8 cellular contexts compared by ENCODE assay signal in the genomic region with DNA sequence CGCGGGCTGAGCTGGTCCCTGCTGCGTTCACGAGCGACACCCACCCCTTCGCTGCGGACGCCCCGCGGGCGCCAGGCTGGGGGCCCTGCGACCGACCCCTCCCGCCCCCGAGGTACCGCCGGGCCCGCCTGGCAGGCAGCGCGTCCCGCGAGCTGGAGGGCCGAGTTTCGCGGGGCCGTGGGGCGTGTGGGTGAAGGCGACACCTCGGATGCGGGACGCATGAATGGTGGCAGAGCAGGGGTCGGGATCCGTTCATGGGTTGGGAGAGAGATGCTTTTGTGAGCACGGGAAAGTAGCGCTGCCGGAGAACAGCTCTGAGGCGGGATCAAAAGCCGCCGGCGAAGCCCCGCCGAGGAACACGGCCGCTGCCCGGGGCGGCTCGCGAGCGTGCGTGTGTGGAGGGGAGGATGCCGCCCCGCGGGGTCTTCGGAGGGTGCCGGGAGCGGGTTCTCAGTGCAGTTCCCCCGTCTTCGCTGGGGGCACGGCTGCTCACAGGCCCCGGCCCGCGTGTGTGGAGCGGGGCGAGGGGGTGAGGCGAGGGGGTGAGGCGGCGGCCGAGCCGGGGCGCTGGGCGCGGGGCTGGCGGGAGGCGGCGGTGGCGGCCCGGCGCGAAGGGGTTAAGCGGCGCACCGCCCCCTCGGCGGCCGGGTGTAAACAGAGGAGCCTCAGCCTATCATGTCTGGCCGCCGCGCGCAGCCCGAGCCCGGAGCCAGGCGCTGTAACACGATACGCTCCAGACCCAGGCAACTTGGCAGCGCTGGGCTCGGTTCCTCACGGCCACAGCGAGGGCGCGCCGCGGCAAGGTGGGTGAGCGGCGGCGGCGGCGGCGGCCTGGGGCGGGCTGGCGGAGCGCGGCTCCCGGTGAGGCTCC.
A peak's percentile ranks its signal among the peaks of the same experiment; 100 is the strongest.
DNase-seq lines count a peak whose midpoint lies in the region; ATAC-seq and TF ChIP-seq lines count a peak whose summit lies in the region.

No MANE protein-coding gene starts in this region.

- no peaks in the 10 kb centered on the region for H3K36me3 ChIP-seq in CD4-positive, alpha-beta memory T cell (ENCODE audit: insufficient read depth, low read length)
- no peaks in the 10 kb centered on the region for H3K36me3 ChIP-seq in PC-3 (ENCODE audit: low read depth, low read length)
- no peaks in the 10 kb centered on the region for H3K36me3 ChIP-seq in transverse colon

- H3K9ac ChIP-seq in PC-3 (ENCODE audit: low read length) = no peak overlapping the region

- peaks cover 0 to 4% (median 0%) of the 10 kb centered on the region in 8 donors for H3K9me3 Mint-ChIP-seq in CD4-positive, alpha-beta memory T cell
- no peaks in the 10 kb centered on the region for H3K9me3 Mint-ChIP-seq in activated naive CD8-positive, alpha-beta T cell treated with anti-CD3 and anti-CD28 coated beads, Interleukin-2, amount 50 U/mL, for 24 hours

- H3K4me3 Mint-ChIP-seq in CD4-positive, alpha-beta memory T cell = peak overlapping the region in 7 of 8 donors; percentile 47 to 80 (median 64)
- H3K4me3 Mint-ChIP-seq in activated naive CD8-positive, alpha-beta T cell treated with anti-CD3 and anti-CD28 coated beads, Interleukin-2, amount 50 U/mL, for 24 hours = peak overlapping the region; percentile 45

- no peak overlapping the region for H3K27ac ChIP-seq in CD4-positive, alpha-beta memory T cell (ENCODE audit: low read depth, low read length)
- H3K27ac ChIP-seq in PC-3 (ENCODE audit: low read length) (no peak overlapping the region), transverse colon (peak overlapping the region; percentile 36 to 79 (median 66))

- TF ChIP-seq POLR2A in transverse colon (IDR thresholded peaks at IDR 0.05) = no peak

- TF ChIP-seq EP300 in transverse colon (IDR thresholded peaks at IDR 0.05; ENCODE audit: low read depth) = no peak

- CTCF ChIA-PET in CD4-positive, alpha-beta memory T cell (lab: Charles Lee; ENCODE audit: partially characterized antibody) = no interaction called here
- CTCF ChIA-PET in PC-3 (lab: Charles Lee) = no interaction called here

- in situ Hi-C loops in transverse colon (cut with MboI; ENCODE audit: low pct_ligation_motif_present in 1 of 4, low pct_unique_long_range_greater_than_20kb in 1 of 4, low sequenced_read_pairs in 3 of 4) = no loop called here

- peaks cover 11 to 26% (median 20%) of the 10 kb centered on the region in 4 donors for H3K4me1 Mint-ChIP-seq in CD4-positive, alpha-beta memory T cell
- peaks cover 15% of the 10 kb centered on the region for H3K4me1 Mint-ChIP-seq in activated naive CD8-positive, alpha-beta T cell treated with anti-CD3 and anti-CD28 coated beads, Interleukin-2, amount 50 U/mL, for 24 hours

- no peak overlapping the region for H3K27ac Mint-ChIP-seq in CD4-positive, alpha-beta memory T cell
- H3K27ac Mint-ChIP-seq in activated naive CD8-positive, alpha-beta T cell treated with anti-CD3 and anti-CD28 coated beads, Interleukin-2, amount 50 U/mL, for 24 hours = no peak overlapping the region

- intact Hi-C loops in CD4-positive, alpha-beta memory T cell (cut with micrococcal nuclease) = no loop called here
- intact Hi-C loops in PC-3 (cut with micrococcal nuclease) = no loop called here
- intact Hi-C loops in Right ventricle myocardium inferior (cut with DNase I) = no loop called here
- intact Hi-C loops in transverse colon (cut with DNase I; ENCODE audit: low total_unique reads) = no loop called here

- H3K9me3 ChIP-seq in CD4-positive, alpha-beta memory T cell (ENCODE audit: control insufficient read depth in 1 of 2, low read length in 2 of 2) = no peaks in the 10 kb centered on the region
- H3K9me3 ChIP-seq in PC-3 (ENCODE audit: low read length) (no peaks in the 10 kb centered on the region), transverse colon (no peaks in the 10 kb centered on the region)

- H3F3A ChIP-seq in PC-3 (ENCODE audit: low read length, unreplicated experiment) = no peaks in the 10 kb centered on the region

- H3K27me3 Mint-ChIP-seq in CD4-positive, alpha-beta memory T cell = peaks cover 39 to 42% of the 10 kb centered on the region in 2 donors
- peaks cover 64% of the 10 kb centered on the region for H3K27me3 Mint-ChIP-seq in activated naive CD8-positive, alpha-beta T cell treated with anti-CD3 and anti-CD28 coated beads, Interleukin-2, amount 50 U/mL, for 24 hours

- peak; percentile 70 for ATAC-seq in HG03571 (IDR thresholded peaks at IDR 0.05; ENCODE audit: unreplicated experiment)
- ATAC-seq in PC-3 = peak; percentile 97
- peak; percentile 93 for ATAC-seq in activated naive CD8-positive, alpha-beta T cell treated with anti-CD3 and anti-CD28 coated beads, Interleukin-2, amount 50 U/mL, for 24 hours
- ATAC-seq in Right ventricle myocardium inferior = peak; percentile 100

- no peaks in the 10 kb centered on the region for H3K9me2 ChIP-seq in PC-3 (replicated peaks; ENCODE audit: low read length)

- TF ChIP-seq CTCF in GM20000 (IDR thresholded peaks at IDR 0.05; ENCODE audit: extremely low read depth, missing control alignments) (no peak), PC-3 (conservative IDR thresholded peaks at IDR 0.05; ENCODE audit: low read depth, low read length) (no peak), transverse colon (IDR thresholded peaks at IDR 0.05) (no peak)

- POLR2A ChIA-PET in CD4-positive, alpha-beta memory T cell (lab: Charles Lee; ENCODE audit: partially characterized antibody) = no interaction called here
- POLR2A ChIA-PET in PC-3 (lab: Charles Lee; ENCODE audit: unreplicated experiment) = interaction anchor here (0.6 kb wide), 1 partner anchor 29 kb away, joined by 5 read pairs; no protein-coding TSS in a partner anchor

- DNase-seq in CD4-positive, alpha-beta memory T cell = peak in 4 of 5 donors; percentile 4 to 14 (median 8)
- DNase-seq in GM20000 (ENCODE audit: low spot score) = peak; percentile 73
- peak; percentile 82 for DNase-seq in PC-3
- peak; percentile 31 for DNase-seq in activated naive CD8-positive, alpha-beta T cell treated with anti-CD3 and anti-CD28 coated beads, Interleukin-2, amount 50 U/mL, for 24 hours
- peak; percentile 95 for DNase-seq in Right ventricle myocardium inferior (ENCODE audit: missing footprints)
- peak in 55 of 56 donors; percentile 8 to 88 (median 68) for DNase-seq in nucleus accumbens (lab: John Stamatoyannopoulos, UW)
- DNase-seq in transverse colon = peak; percentile 77

- no TSS peak for BruUV-seq in PC-3 (replicated peaks; lab: Mats Ljungman, UMichigan)

- H3K27me3 ChIP-seq in CD4-positive, alpha-beta memory T cell (ENCODE audit: insufficient read depth, low read length) = peaks cover 17% of the 10 kb centered on the region
- peaks cover 34% of the 10 kb centered on the region for H3K27me3 ChIP-seq in PC-3 (ENCODE audit: low read length)
- peaks cover 72% of the 10 kb centered on the region for H3K27me3 ChIP-seq in transverse colon

- H3K4me1 ChIP-seq in CD4-positive, alpha-beta memory T cell (ENCODE audit: insufficient read depth, low read length) = peaks cover 16% of the 10 kb centered on the region
- H3K4me1 ChIP-seq in PC-3 (ENCODE audit: insufficient read depth, low read length) (0 out of 2 replicates have a peak, but pooled peaks cover 5% of the 10 kb centered on the region), transverse colon (peaks cover 0 to 15% (median 6%) of the 10 kb centered on the region in 4 donors)

- peak overlapping the region; percentile 81 for H3K4me2 ChIP-seq in PC-3 (ENCODE audit: low read length)

- H4K20me1 ChIP-seq in PC-3 (ENCODE audit: low read length) = no peaks in the 10 kb centered on the region

- no peaks in the 10 kb centered on the region for H3K79me2 ChIP-seq in PC-3 (ENCODE audit: low read length)

- no peak overlapping the region for H3K4me3 ChIP-seq in CD4-positive, alpha-beta memory T cell (ENCODE audit: low read length in 2 of 2)
- peak overlapping the region; percentile 70 for H3K4me3 ChIP-seq in PC-3 (ENCODE audit: low read length)
- peak overlapping the region; percentile 39 to 57 (median 46) for H3K4me3 ChIP-seq in transverse colon

- WGBS in transverse colon (ENCODE audit: low coverage in 1 of 2), 2 donors = 2% methylated on average over 39 of the region's 113 CpGs; no CpG with 5 or more reads in 1 of the 2 donors

- H2AFZ ChIP-seq in PC-3 (ENCODE audit: low read length) = peak overlapping the region; percentile 69

- H3K36me3 Mint-ChIP-seq in CD4-positive, alpha-beta memory T cell = no peaks in the 10 kb centered on the region
- peaks cover 2% of the 10 kb centered on the region for H3K36me3 Mint-ChIP-seq in activated naive CD8-positive, alpha-beta T cell treated with anti-CD3 and anti-CD28 coated beads, Interleukin-2, amount 50 U/mL, for 24 hours (ENCODE audit: low read depth)

Comparison
In these comparisons a context has a peak if more than half of its experiments do, and no peak if none do; other contexts are left out.
1. DNase-seq: peak in every context shown above with its lines; median percentile 95 in Right ventricle myocardium inferior; 82 in PC-3; 77 in transverse colon; 73 in GM20000; 68 in nucleus accumbens; 31 in activated naive CD8-positive, alpha-beta T cell treated with anti-CD3 and anti-CD28 coated beads, Interleukin-2, amount 50 U/mL, for 24 hours; 8 in CD4-positive, alpha-beta memory T cell.
2. H3K27ac ChIP-seq: peak in transverse colon (4 of 4); none in CD4-positive, alpha-beta memory T cell (single experiment) and PC-3 (single experiment).
3. H3K4me3 ChIP-seq: peak in PC-3 (single experiment) and transverse colon (4 of 4); none in CD4-positive, alpha-beta memory T cell (0 of 2).
4. Peak in every context shown above with its lines, with median percentiles within 50 percentile points of each other: ATAC-seq.